In genomic region chr13:48561461-48562224, GRCh38 we compare ENCODE assay signal across 12 cellular contexts. TPM values are rescaled to one million over a fixed set of nuclear protein-coding genes. Genes with fewer than 3 reads are reported as not detected.
DNase-seq lines count a peak whose midpoint lies in the region; ATAC-seq and TF ChIP-seq lines count a peak whose summit lies in the region.
"Had no signal": no experiment of that assay in that cellular context is flagged by ENCODE, and none has a peak within 500 bp of the region (broad histone marks: within the 10 kb centered on the region; RNA-seq: fewer than 3 reads in every experiment).

No MANE protein-coding gene starts in this region.

- peak overlapping the region; percentile 48 for H3K4me2 ChIP-seq in Loucy (ENCODE audit: low read depth, low read length, poor library complexity, severe bottlenecking)

- DNase-seq in CD8-positive, alpha-beta memory T cell, result peak in 1 of 5 donors; percentile 11
- DNase-seq in effector memory CD4-positive, alpha-beta T cell, result no peak
- DNase-seq in C1 segment of cervical spinal cord (lab: John Stamatoyannopoulos, UW), result no peak
- DNase-seq in DMS 273 treated with DMSO at 0.1 percent for 48 hours (lab: John Stamatoyannopoulos, UW), result no peak
- no peak for DNase-seq in GM19238 (ENCODE audit: insufficient read length, low spot score)
- DNase-seq: activated T-cell treated with anti-CD3 and anti-CD28 coated beads, Interleukin-2, amount 50 U/mL, for 1 hour; DMS79 treated with DMSO at 0.1 percent for 48 hours; NCI-H187 treated with DMSO at 0.1 percent for 48 hours had no signal

- ATAC-seq in GM19455 (IDR thresholded peaks at IDR 0.05; ENCODE audit: unreplicated experiment), result peak; percentile 36
- ATAC-seq in HG03457 (IDR thresholded peaks at IDR 0.05; ENCODE audit: unreplicated experiment), result no peak

- H3K79me2 ChIP-seq in Loucy (ENCODE audit: insufficient read depth, low read length), result no peaks in the 10 kb centered on the region

- H3K4me3 ChIP-seq in CD8-positive, alpha-beta memory T cell (ENCODE audit: low read length), result peak overlapping the region; percentile 20
- peak overlapping the region; percentile 24 for H3K4me3 ChIP-seq in Loucy (ENCODE audit: low read length, poor library complexity, severe bottlenecking)
- peak overlapping the region; percentile 1 for H3K4me3 ChIP-seq in effector memory CD4-positive, alpha-beta T cell (ENCODE audit: insufficient read depth, low read depth, low read length, poor library complexity, severe bottlenecking)
- H3K4me3 ChIP-seq: SK-N-MC had no signal

- no peak overlapping the region for H3K9ac ChIP-seq in Loucy (ENCODE audit: low read depth, low read length, poor library complexity, severe bottlenecking)

- peak overlapping the region; percentile 14 to 79 (median 67) for H3K4me3 Mint-ChIP-seq in CD8-positive, alpha-beta memory T cell

- H4K20me1 ChIP-seq in Loucy (ENCODE audit: insufficient read depth, low read length, poor library complexity, severe bottlenecking), result no peaks in the 10 kb centered on the region

- CTCF ChIA-PET in CD8-positive, alpha-beta memory T cell (lab: Charles Lee), result interaction anchor here (0.8 to 3.0 kb wide), 13 partner anchors 10 to 229 kb away, joined by 3 to 15 read pairs (median 3); partner anchors contain the start of gene RCBTB2

- H3K9me3 ChIP-seq in CD8-positive, alpha-beta memory T cell (ENCODE audit: low read length), result no peaks in the 10 kb centered on the region
- no peaks in the 10 kb centered on the region for H3K9me3 ChIP-seq in Loucy (ENCODE audit: insufficient read depth, low read depth, low read length)
- H3K9me3 ChIP-seq in effector memory CD4-positive, alpha-beta T cell (ENCODE audit: control insufficient read depth, low read length), result no peaks in the 10 kb centered on the region

- peaks cover 46 to 83% (median 61%) of the 10 kb centered on the region in 3 donors for H3K4me1 Mint-ChIP-seq in CD8-positive, alpha-beta memory T cell

- TF ChIP-seq CTCF in Loucy (conservative IDR thresholded peaks at IDR 0.05; ENCODE audit: low read length), result no peak

- no peaks in the 10 kb centered on the region for H3K9me3 Mint-ChIP-seq in CD8-positive, alpha-beta memory T cell

- H3K36me3 ChIP-seq in CD8-positive, alpha-beta memory T cell (ENCODE audit: insufficient read depth, low read length), result no peaks in the 10 kb centered on the region
- no peaks in the 10 kb centered on the region for H3K36me3 ChIP-seq in Loucy (ENCODE audit: insufficient read depth, low read length)
- no peaks in the 10 kb centered on the region for H3K36me3 ChIP-seq in effector memory CD4-positive, alpha-beta T cell (ENCODE audit: control insufficient read depth, insufficient read depth, low read length)

- POLR2A ChIA-PET in CD8-positive, alpha-beta memory T cell (lab: Charles Lee), result interaction anchor here (0.7 to 3.3 kb wide), 8 partner anchors 10 to 467 kb away, joined by 3 to 28 read pairs (median 4); partner anchors contain the start of genes LPAR6, MED4 and RCBTB2

- peak overlapping the region in 6 of 8 donors; percentile 14 to 85 (median 46) for H3K27ac Mint-ChIP-seq in CD8-positive, alpha-beta memory T cell

- no peak overlapping the region for H3K27ac ChIP-seq in CD8-positive, alpha-beta memory T cell (ENCODE audit: low read depth, low read length)
- H3K27ac ChIP-seq in effector memory CD4-positive, alpha-beta T cell (ENCODE audit: insufficient read depth, low read length, poor library complexity, severe bottlenecking), result peak overlapping the region; percentile 11
- H3K27ac ChIP-seq: SK-N-MC had no signal

- H3F3A ChIP-seq in Loucy (ENCODE audit: low read depth), result peaks cover 9% of the 10 kb centered on the region

- no peak overlapping the region for H2AFZ ChIP-seq in Loucy (ENCODE audit: low read length)

- no peaks in the 10 kb centered on the region for H3K9me2 ChIP-seq in Loucy (replicated peaks; ENCODE audit: low read depth, low read length)

- H3K4me1 ChIP-seq in CD8-positive, alpha-beta memory T cell (ENCODE audit: insufficient read depth, low read length), result peaks cover 32% of the 10 kb centered on the region
- peaks cover 29% of the 10 kb centered on the region for H3K4me1 ChIP-seq in Loucy (ENCODE audit: insufficient read depth, low read length, poor library complexity, severe bottlenecking)
- H3K4me1 ChIP-seq in effector memory CD4-positive, alpha-beta T cell (ENCODE audit: control insufficient read depth, insufficient read depth, low read length, poor library complexity, severe bottlenecking), result peaks cover 26% of the 10 kb centered on the region

- H3K27me3 ChIP-seq in CD8-positive, alpha-beta memory T cell (ENCODE audit: insufficient read depth, low read length, poor library complexity, severe bottlenecking), result no peaks in the 10 kb centered on the region
- H3K27me3 ChIP-seq in Loucy (ENCODE audit: insufficient read depth, low read length, poor library complexity, severe bottlenecking), result peaks cover 25% of the 10 kb centered on the region
- H3K27me3 ChIP-seq in effector memory CD4-positive, alpha-beta T cell (replicated peaks; ENCODE audit: control insufficient read depth, insufficient read depth, low read length, poor library complexity, severe bottlenecking), result no peaks in the 10 kb centered on the region

- peaks cover 0 to under 1% (median 0%) of the 10 kb centered on the region in 3 donors for H3K36me3 Mint-ChIP-seq in CD8-positive, alpha-beta memory T cell

- no peaks in the 10 kb centered on the region for H3K27me3 Mint-ChIP-seq in CD8-positive, alpha-beta memory T cell

RNA-seq across cellular contexts. Expression of gene RCBTB2, which starts 28.8 kb away (rescaled TPM):
- total RNA-seq in CD8-positive, alpha-beta memory T cell, result 1 to 10 TPM; 5.4 to 6.5 TPM
- 23.4 TPM for polyA plus RNA-seq in CD8-positive, alpha-beta memory T cell
